ENCODE assay signal across 25 cellular contexts in genomic region chr10:17687117-17687831, GRCh38. TPM values are rescaled to one million over a fixed set of nuclear protein-coding genes. Genes with fewer than 3 reads are reported as not detected.
DNase-seq lines count a peak whose midpoint lies in the region; ATAC-seq, FAIRE-seq and TF ChIP-seq lines count a peak whose summit lies in the region.
"Had no signal": no experiment of that assay in that cellular context is flagged by ENCODE, and none has a peak within 500 bp of the region (broad histone marks: within the 10 kb centered on the region; RNA-seq: fewer than 3 reads in every experiment).

No MANE protein-coding gene starts in this region.

- H3K4me1 Mint-ChIP-seq in stimulated activated naive B cell treated with anti-CD40 and anti-IgM and Interleukin-4, amounts not matched to agents 10 μg/mL and 1 μg/mL and 100 μg/mL, for 72 hours, result peaks cover 18 to 35% of the 10 kb centered on the region in 2 donors
- H3K4me1 Mint-ChIP-seq in MCF 10A (ENCODE audit: insufficient read depth, unreplicated experiment), result peaks cover 19% of the 10 kb centered on the region

- DNase-seq in HepG2 (ENCODE audit: low spot score) (no peak), right lobe of liver (no peak), RWPE1 (ENCODE audit: low spot score) (no peak), endothelial cell of umbilical vein (ENCODE audit: low read depth, low spot score) (no peak), MCF 10A (ENCODE audit: unreplicated experiment) (no peak), DMS53 treated with DMSO at 0.1 percent for 48 hours (lab: John Stamatoyannopoulos, UW; ENCODE audit: unreplicated experiment) (no peak), GM10266 (ENCODE audit: extremely low spot score) (no peak)
- no peak for DNase-seq in stimulated activated naive B cell treated with anti-CD40 and anti-IgM and Interleukin-4, amounts not matched to agents 10 μg/mL and 1 μg/mL and 100 μg/mL, for 72 hours
- DNase-seq: CD8-positive, alpha-beta T cell; COR-L47; DMS 273 treated with DMSO at 0.1 percent for 48 hours; DMS53; GF-D8; GOT3; H7; HFFc6; KG1 had no signal

- CTCF ChIA-PET in HepG2 (lab: Yijun Ruan, JAX; ENCODE audit: low intra/inter-chr PET ratio, low total read pairs) (no interaction called here), RWPE1 (lab: Yijun Ruan, JAX) (no interaction called here), endothelial cell of umbilical vein (lab: Charles Lee) (interaction anchor here (2.4 kb wide), 1 partner anchor 11 kb away, joined by 11 read pairs; no protein-coding TSS in a partner anchor), MCF 10A (lab: Yijun Ruan, JAX) (interaction anchor here (1.0 to 1.4 kb wide), 2 partner anchors 19 to 551 kb away, joined by 3 to 4 read pairs; no protein-coding TSS in a partner anchor)

- peaks cover 11% of the 10 kb centered on the region; the same call in 1 of the 2 replicates for H3K4me1 ChIP-seq in HepG2 (ENCODE audit: insufficient read depth, low read length)
- H3K4me1 ChIP-seq in right lobe of liver, result no peaks in the 10 kb centered on the region
- H3K4me1 ChIP-seq in endothelial cell of umbilical vein (ENCODE audit: control insufficient read depth, extremely low read depth, insufficient read depth, low read length), result peaks cover 2% of the 10 kb centered on the region

- H2AFZ ChIP-seq in HepG2 (ENCODE audit: low read length) (no peak overlapping the region), endothelial cell of umbilical vein (ENCODE audit: low read depth, low read length) (no peak overlapping the region)

- TF ChIP-seq POLR2A in HepG2 (IDR thresholded peaks at IDR 0.05; ENCODE audit: insufficient read depth in 1 of 2, low read depth in 2 of 2, low read length in 2 of 2) (no peak), right lobe of liver (IDR thresholded peaks at IDR 0.05) (no peak), endothelial cell of umbilical vein (IDR thresholded peaks at IDR 0.05; ENCODE audit: low read depth, low read length) (no peak)

- dilution Hi-C loops in endothelial cell of umbilical vein (cut with MboI; ENCODE audit: extremely low pct_ligation_motif_present, low sequenced_read_pairs), result no loop called here

- no peak overlapping the region for H3K4me3 ChIP-seq in HepG2 (replicated peaks in 1 of 3; ENCODE audit: insufficient read depth in 1 of 3, low read depth in 2 of 3, low read length in 3 of 3)
- no peak overlapping the region for H3K4me3 ChIP-seq in right lobe of liver
- no peak overlapping the region for H3K4me3 ChIP-seq in endothelial cell of umbilical vein (replicated peaks in 1 of 3; ENCODE audit: insufficient read depth in 1 of 3, low read depth in 1 of 3, low read length in 3 of 3)
- H3K4me3 ChIP-seq: BLaER1, GM12878 had no signal

- FAIRE-seq in HepG2 (lab: Jason Lieb, UNC) (no peak), endothelial cell of umbilical vein (lab: Jason Lieb, UNC) (no peak)
- FAIRE-seq: GM12878, GM19239 had no signal

- BruUV-seq in HepG2 (replicated peaks; lab: Mats Ljungman, UMichigan) (no TSS peak), endothelial cell of umbilical vein (replicated peaks; lab: Mats Ljungman, UMichigan) (TSS peak; percentile 14), MCF 10A (replicated peaks; lab: Mats Ljungman, UMichigan) (no TSS peak)

- H3K27me3 ChIP-seq in HepG2 (ENCODE audit: control insufficient read depth in 1 of 2, insufficient read depth in 2 of 2, low read length in 2 of 2), result no peaks in the 10 kb centered on the region
- H3K27me3 ChIP-seq in right lobe of liver, result no peaks in the 10 kb centered on the region
- H3K27me3 ChIP-seq in endothelial cell of umbilical vein (ENCODE audit: control insufficient read depth in 2 of 2, insufficient read depth in 2 of 2, low read length in 2 of 2), result no peaks in the 10 kb centered on the region
- H3K27me3 ChIP-seq: BLaER1 had no signal

- peaks cover 27 to 50% of the 10 kb centered on the region in 2 donors for H3K36me3 Mint-ChIP-seq in stimulated activated naive B cell treated with anti-CD40 and anti-IgM and Interleukin-4, amounts not matched to agents 10 μg/mL and 1 μg/mL and 100 μg/mL, for 72 hours
- peaks cover 11% of the 10 kb centered on the region for H3K36me3 Mint-ChIP-seq in MCF 10A (ENCODE audit: insufficient read depth, unreplicated experiment)

- H3K9me1 ChIP-seq in endothelial cell of umbilical vein (replicated peaks; ENCODE audit: control insufficient read depth, extremely low read depth, insufficient read depth, low read length), result no peaks in the 10 kb centered on the region

- no peak overlapping the region for H3K27ac ChIP-seq in HepG2 (ENCODE audit: extremely low read length, insufficient read depth, low read length)
- no peak overlapping the region for H3K27ac ChIP-seq in right lobe of liver
- peak overlapping the region; percentile 22; the same call in 1 of the 2 replicates for H3K27ac ChIP-seq in RWPE1
- H3K27ac ChIP-seq in endothelial cell of umbilical vein (ENCODE audit: insufficient read depth, low read depth, low read length), result no peak overlapping the region
- H3K27ac ChIP-seq: 22Rv1, BLaER1, HL-60 had no signal

- H3K9ac ChIP-seq in HepG2 (ENCODE audit: insufficient read depth, low read depth, low read length) (no peak overlapping the region), endothelial cell of umbilical vein (replicated peaks; ENCODE audit: extremely low read depth, insufficient read depth, low read length) (no peak overlapping the region)
- H3K9ac ChIP-seq: BLaER1 had no signal

- H3K9me3 Mint-ChIP-seq in stimulated activated naive B cell treated with anti-CD40 and anti-IgM and Interleukin-4, amounts not matched to agents 10 μg/mL and 1 μg/mL and 100 μg/mL, for 72 hours, result no peaks in the 10 kb centered on the region
- H3K9me3 Mint-ChIP-seq in MCF 10A (ENCODE audit: unreplicated experiment), result no peaks in the 10 kb centered on the region
- H3K9me3 Mint-ChIP-seq: CD14-positive monocyte; CD8-positive, alpha-beta T cell; HFFc6; IgD-negative memory B cell had no signal

- H3K27me3 Mint-ChIP-seq in stimulated activated naive B cell treated with anti-CD40 and anti-IgM and Interleukin-4, amounts not matched to agents 10 μg/mL and 1 μg/mL and 100 μg/mL, for 72 hours, result no peaks in the 10 kb centered on the region
- H3K27me3 Mint-ChIP-seq in MCF 10A (ENCODE audit: insufficient read depth, unreplicated experiment), result no peaks in the 10 kb centered on the region
- H3K27me3 Mint-ChIP-seq: IgD-negative memory B cell had no signal

- no peak for TF ChIP-seq EP300 in HepG2 (IDR thresholded peaks at IDR 0.05; ENCODE audit: low read depth in 2 of 2, low read length in 2 of 2)
- no peak for TF ChIP-seq EP300 in HepG2 (CRISPR knock-in tag; IDR thresholded peaks at IDR 0.05; ENCODE audit: borderline replicate concordance)

- H4K20me1 ChIP-seq in HepG2 (ENCODE audit: insufficient read depth, low read length), result no peaks in the 10 kb centered on the region
- H4K20me1 ChIP-seq in endothelial cell of umbilical vein (replicated peaks; ENCODE audit: control insufficient read depth, extremely low read depth, insufficient read depth, low read length), result no peaks in the 10 kb centered on the region
- H4K20me1 ChIP-seq: BLaER1 had no signal

- H3K4me2 ChIP-seq in HepG2 (ENCODE audit: low read depth, low read length), result no peak overlapping the region
- no peak overlapping the region for H3K4me2 ChIP-seq in endothelial cell of umbilical vein (ENCODE audit: insufficient read depth, low read length)
- H3K4me2 ChIP-seq: BLaER1 had no signal

- H3K79me2 ChIP-seq in HepG2 (ENCODE audit: insufficient read depth, low read length) (peaks cover 34% of the 10 kb centered on the region), endothelial cell of umbilical vein (ENCODE audit: control insufficient read depth, insufficient read depth, low read length) (peaks cover 17% of the 10 kb centered on the region)

- H3K9me3 ChIP-seq in HepG2 (ENCODE audit: low read length), result no peaks in the 10 kb centered on the region
- no peaks in the 10 kb centered on the region for H3K9me3 ChIP-seq in right lobe of liver
- H3K9me3 ChIP-seq in endothelial cell of umbilical vein (replicated peaks; ENCODE audit: control insufficient read depth, insufficient read depth, low read length), result no peaks in the 10 kb centered on the region

- ATAC-seq in HepG2 (no peak), right lobe of liver (no peak)
- no peak for ATAC-seq in stimulated activated naive B cell treated with anti-CD40 and anti-IgM and Interleukin-4, amounts not matched to agents 10 μg/mL and 1 μg/mL and 100 μg/mL, for 72 hours (replicated peaks)
- ATAC-seq: CD8-positive, alpha-beta T cell; GM12878; HCT116 had no signal

- peak overlapping the region; percentile 62 for H3K27ac Mint-ChIP-seq in stimulated activated naive B cell treated with anti-CD40 and anti-IgM and Interleukin-4, amounts not matched to agents 10 μg/mL and 1 μg/mL and 100 μg/mL, for 72 hours
- H3K27ac Mint-ChIP-seq in MCF 10A (ENCODE audit: low read depth, unreplicated experiment), result no peak overlapping the region
- H3K27ac Mint-ChIP-seq: CD8-positive, alpha-beta T cell; HFFc6; IgD-negative memory B cell had no signal

- H3K4me3 Mint-ChIP-seq in stimulated activated naive B cell treated with anti-CD40 and anti-IgM and Interleukin-4, amounts not matched to agents 10 μg/mL and 1 μg/mL and 100 μg/mL, for 72 hours, result no peak overlapping the region
- H3K4me3 Mint-ChIP-seq in MCF 10A (ENCODE audit: unreplicated experiment), result no peak overlapping the region
- H3K4me3 Mint-ChIP-seq: CD14-positive monocyte; CD8-positive, alpha-beta T cell; HFFc6; IgD-negative memory B cell had no signal

- in situ Hi-C loops in HepG2 (cut with HindIII; ENCODE audit: extremely low pct_ligation_motif_present, low pct_unique_long_range_greater_than_20kb), result no loop called here

- no peak for TF ChIP-seq RAD21 in HepG2 (CRISPR knock-in tag; IDR thresholded peaks at IDR 0.05)

- peaks cover 1 to 28% of the 10 kb centered on the region in 2 experiments; a peak in 2 of 5 replicates for H3K36me3 ChIP-seq in HepG2 (replicated peaks in 1 of 2; ENCODE audit: control insufficient read depth in 1 of 2, insufficient read depth in 2 of 2, low read length in 2 of 2)
- peaks cover 0 to 6% (median 0%) of the 10 kb centered on the region in 4 donors for H3K36me3 ChIP-seq in right lobe of liver
- peaks cover 0 to 2% of the 10 kb centered on the region in 2 experiments for H3K36me3 ChIP-seq in endothelial cell of umbilical vein (ENCODE audit: control insufficient read depth in 2 of 2, extremely low read depth in 1 of 2, insufficient read depth in 2 of 2, low read length in 2 of 2)

- POLR2A ChIA-PET in HepG2 (lab: Yijun Ruan, JAX), result no interaction called here
- POLR2A ChIA-PET in RWPE1 (lab: Yijun Ruan, JAX; ENCODE audit: low non-redundant PET), result no interaction called here
- POLR2A ChIA-PET in endothelial cell of umbilical vein (lab: Charles Lee), result no interaction called here
- POLR2A ChIA-PET in MCF 10A (lab: Yijun Ruan, JAX), result interaction anchor here (1.2 to 1.9 kb wide), 2 partner anchors 13 to 43 kb away, joined by 5 to 9 read pairs; partner anchors contain the start of gene STAM

- intact Hi-C loops in HepG2 (cut with micrococcal nuclease; ENCODE audit: unreplicated experiment), result no loop called here
- intact Hi-C loops in right lobe of liver (cut with DNase I), result no loop called here
- intact Hi-C loops in endothelial cell of umbilical vein (cut with micrococcal nuclease), result no loop called here
- intact Hi-C loops in MCF 10A (cut with micrococcal nuclease), result no loop called here

- 98% methylated on average over 15 of the region's 15 CpGs for WGBS in HepG2 (ENCODE audit: low lambda C conversion rate)
- WGBS in right lobe of liver (ENCODE audit: insufficient coverage, low coverage, low lambda C conversion rate, missing lambda C conversion rate), result 94% methylated on average over 15 of the region's 15 CpGs

- TF ChIP-seq CTCF in HepG2 (CRISPR knock-in tag; IDR thresholded peaks at IDR 0.05) (no peak), right lobe of liver (IDR thresholded peaks at IDR 0.05) (no peak), RWPE1 (conservative IDR thresholded peaks at IDR 0.05; ENCODE audit: low read depth) (no peak), endothelial cell of umbilical vein (IDR thresholded peaks at IDR 0.05; ENCODE audit: extremely low read depth in 1 of 2, insufficient read depth in 1 of 2, low read depth in 1 of 2, low read length in 2 of 2) (no peak), MCF 10A (IDR thresholded peaks at IDR 0.05; ENCODE audit: unreplicated experiment) (no peak), GM10266 (IDR thresholded peaks at IDR 0.05; ENCODE audit: control insufficient read depth, insufficient read depth, low read depth, missing control alignments) (no peak)

RNA-seq across cellular contexts. Expression of gene STAM, which starts 43.3 kb away (rescaled TPM):
- total RNA-seq in HepG2 (2016; rRNA removed; fragmentation: Illumina TruSeq; extraction: Trizol) (25.1 and 31.7 TPM in 2 replicates), right lobe of liver (10 to 100 TPM in 2 of 6 experiments, 1 to 10 TPM in 4; 7.9 to 13.4 (median 8.2) TPM), endothelial cell of umbilical vein (20.0 and 20.6 TPM in 2 replicates), MCF 10A (2022) (35.4 and 55.5 TPM in 2 replicates)
- total RNA-seq in HepG2 (2016; cell fraction: cytosol; rRNA removed; fragmentation: Illumina TruSeq; extraction: Trizol; ENCODE audit: low read depth), result 5.4 TPM in 2 replicates
- total RNA-seq in HepG2 (2016; cell fraction: insoluble cytoplasmic fraction; rRNA removed; fragmentation: Illumina TruSeq; extraction: Trizol), result 26.6 and 29.6 TPM in 2 replicates
- 11.2 and 11.3 TPM in 2 replicates for total RNA-seq in HepG2 (2016; cell fraction: membrane; rRNA removed; fragmentation: Illumina TruSeq; extraction: Trizol)
- 37.3 and 38.6 TPM in 2 replicates for total RNA-seq in HepG2 (2016; cell fraction: nucleus; rRNA removed; fragmentation: Illumina TruSeq; extraction: Trizol)
- polyA plus RNA-seq in HepG2 (2011; rRNA removed) (17.7 and 19.5 TPM in 2 replicates), endothelial cell of umbilical vein (16.1 and 17.7 TPM in 2 replicates)
- polyA plus RNA-seq in HepG2 (2011; cell fraction: cytosol; rRNA removed), result 15.3 and 21.5 TPM in 2 replicates
- polyA plus RNA-seq in HepG2 (2011; cell fraction: nucleus; rRNA removed), result 10.6 and 11.9 TPM in 2 replicates
- polyA plus RNA-seq in HepG2 (2012), result 15.8 and 19.6 TPM in 2 replicates
- 1.7 and 2.0 TPM in 2 replicates for polyA plus RNA-seq in HepG2 (2016; cell fraction: cytosol; fragmentation: Illumina TruSeq; extraction: Trizol; ENCODE audit: low read depth)
- polyA plus RNA-seq in HepG2 (2016; cell fraction: insoluble cytoplasmic fraction; fragmentation: Illumina TruSeq; extraction: Trizol; ENCODE audit: low read depth), result 34.4 and 39.5 TPM in 2 replicates
- polyA plus RNA-seq in HepG2 (2016; cell fraction: membrane; fragmentation: Illumina TruSeq; extraction: Trizol; ENCODE audit: low read depth), result 5.8 and 6.3 TPM in 2 replicates
- 24.4 and 25.4 TPM in 2 replicates for polyA plus RNA-seq in HepG2 (2016; cell fraction: nucleus; fragmentation: Illumina TruSeq; extraction: Trizol; ENCODE audit: insufficient read depth, low read depth)
- 22.5 and 30.1 TPM in 2 replicates for polyA minus RNA-seq in HepG2 (2011; rRNA and poly(A)+ RNA removed; ENCODE audit: low replicate concordance)
- 20.3 and 26.5 TPM in 2 replicates for polyA minus RNA-seq in HepG2 (2011; cell fraction: cytosol; rRNA and poly(A)+ RNA removed)
- polyA minus RNA-seq in HepG2 (2011; cell fraction: nucleus; rRNA and poly(A)+ RNA removed), result 95.6 and 102 TPM in 2 replicates
- 16.5 and 18.4 TPM in 2 replicates for polyA plus RNA-seq in endothelial cell of umbilical vein (2011; cell fraction: cytosol; rRNA removed)
- polyA plus RNA-seq in endothelial cell of umbilical vein (2011; cell fraction: nucleus; rRNA removed), result 24.6 and 25.9 TPM in 2 replicates
- polyA plus RNA-seq in endothelial cell of umbilical vein (2012), result 16.6 and 22.2 TPM in 2 replicates
- 25.6 and 27.7 TPM in 2 replicates for polyA minus RNA-seq in endothelial cell of umbilical vein
- 8.6 TPM for polyA minus RNA-seq in endothelial cell of umbilical vein (2011; cell fraction: cytosol; rRNA and poly(A)+ RNA removed)
- 56.6 and 59.0 TPM in 2 replicates for polyA minus RNA-seq in endothelial cell of umbilical vein (2011; cell fraction: nucleus; rRNA and poly(A)+ RNA removed)

Comparison
In these comparisons a context has a peak if more than half of its experiments do, and no peak if none do; other contexts are left out.
1. CTCF ChIA-PET loops: an anchor here in endothelial cell of umbilical vein (2.4 kb wide) and MCF 10A (1.0 to 1.4 kb wide); none called in HepG2 and RWPE1.